ENCODE assay signal across 8 cellular contexts in the genomic region with DNA sequence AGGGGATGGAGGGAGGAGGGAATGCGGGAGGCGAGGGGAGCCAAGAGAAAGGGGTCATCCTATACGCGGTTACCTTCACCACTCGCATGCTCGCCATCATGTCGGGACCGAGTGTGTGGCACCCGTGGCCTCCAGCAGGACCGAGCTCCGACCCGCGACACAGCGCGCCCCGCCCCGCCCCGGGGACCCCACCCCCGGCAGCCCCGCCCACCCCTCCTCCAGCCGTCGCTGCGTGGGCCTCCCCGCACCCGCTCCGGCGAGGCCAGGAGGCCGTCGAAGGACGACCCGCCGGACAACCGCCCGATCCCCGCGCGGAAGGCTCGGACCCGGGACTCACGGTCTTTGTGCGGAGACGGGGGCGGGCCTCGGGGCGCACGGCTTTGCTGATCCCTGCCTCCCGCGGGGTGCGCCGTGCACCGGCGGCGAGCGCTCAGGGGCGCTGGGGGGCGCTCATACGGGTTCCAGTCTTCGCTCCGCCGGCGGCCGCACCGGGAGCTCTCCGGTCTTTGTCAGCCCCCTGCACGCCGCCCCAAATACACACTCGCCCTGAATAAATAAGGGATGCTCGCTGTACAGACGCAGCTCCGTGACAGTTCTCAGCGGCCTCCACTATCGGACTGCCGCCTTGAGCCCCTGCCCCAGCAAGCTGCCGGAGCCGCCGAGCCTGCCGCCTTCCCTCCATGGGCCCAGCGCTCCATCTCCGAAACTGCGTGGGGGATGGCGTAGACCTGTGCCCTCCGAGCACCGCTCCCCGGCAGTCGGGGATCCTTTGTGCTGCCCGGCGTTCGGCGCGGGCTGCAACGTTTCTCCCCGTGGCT. TPM values are rescaled to one million over a fixed set of nuclear protein-coding genes. Genes with fewer than 3 reads are reported as not detected.
DNase-seq lines count a peak whose midpoint lies in the region; ATAC-seq and TF ChIP-seq lines count a peak whose summit lies in the region.

A gene (minus strand): TSS at position 161 of the 818 bp plus-strand sequence. CDS start 61 bp downstream, at position 100.

- H3K4me3 ChIP-seq in RWPE2 (ENCODE audit: severe bottlenecking), result peak within 1 kb of the TSS; percentile 50

- no peaks in the 10 kb centered on the region for H3K36me3 ChIP-seq in RWPE2 (ENCODE audit: low read depth)

- ATAC-seq in GM19395 (IDR thresholded peaks at IDR 0.05; ENCODE audit: unreplicated experiment) (peak; percentile 51), HG03521 (IDR thresholded peaks at IDR 0.05; ENCODE audit: unreplicated experiment) (peak; percentile 56), RWPE2 (ENCODE audit: low read depth) (peak; percentile 75)

- peak; percentile 74 for DNase-seq in COLO668 (lab: John Stamatoyannopoulos, UW; ENCODE audit: unreplicated experiment)
- no peak for DNase-seq in RWPE2 (ENCODE audit: low spot score)
- peak; percentile 23 to 70 (median 38) for DNase-seq in activated naive CD4-positive, alpha-beta T cell (lab: John Stamatoyannopoulos, UW)
- DNase-seq in germinal center (ENCODE audit: low spot score), result peak; percentile 88
- DNase-seq in nucleus accumbens (lab: John Stamatoyannopoulos, UW), result peak in 53 of 56 donors; percentile 24 to 89 (median 70)

- H3K27me3 ChIP-seq in RWPE2 (ENCODE audit: insufficient read depth, poor library complexity, severe bottlenecking), result no peaks in the 10 kb centered on the region

- no peaks in the 10 kb centered on the region for H3K9me3 ChIP-seq in RWPE2 (ENCODE audit: severe bottlenecking)

- H3K27ac ChIP-seq in RWPE2 (ENCODE audit: poor library complexity, severe bottlenecking), result peak within 1 kb of the TSS; percentile 31
- H3K27ac ChIP-seq in temporal lobe (ENCODE audit: low read depth, low read length), result peak within 1 kb of the TSS; percentile 86

- peaks cover 10% of the 10 kb centered on the region for H3K4me1 ChIP-seq in RWPE2 (ENCODE audit: insufficient read depth, poor library complexity, severe bottlenecking)

- TF ChIP-seq CTCF in RWPE2 (IDR thresholded peaks at IDR 0.05; ENCODE audit: poor library complexity, severe bottlenecking), result no peak

RNA-seq across cellular contexts. Expression of the gene that starts here (rescaled TPM):
- total RNA-seq in temporal lobe, result 40.8 TPM
